ENCODE assay signal across 8 cellular contexts in the genomic region with DNA sequence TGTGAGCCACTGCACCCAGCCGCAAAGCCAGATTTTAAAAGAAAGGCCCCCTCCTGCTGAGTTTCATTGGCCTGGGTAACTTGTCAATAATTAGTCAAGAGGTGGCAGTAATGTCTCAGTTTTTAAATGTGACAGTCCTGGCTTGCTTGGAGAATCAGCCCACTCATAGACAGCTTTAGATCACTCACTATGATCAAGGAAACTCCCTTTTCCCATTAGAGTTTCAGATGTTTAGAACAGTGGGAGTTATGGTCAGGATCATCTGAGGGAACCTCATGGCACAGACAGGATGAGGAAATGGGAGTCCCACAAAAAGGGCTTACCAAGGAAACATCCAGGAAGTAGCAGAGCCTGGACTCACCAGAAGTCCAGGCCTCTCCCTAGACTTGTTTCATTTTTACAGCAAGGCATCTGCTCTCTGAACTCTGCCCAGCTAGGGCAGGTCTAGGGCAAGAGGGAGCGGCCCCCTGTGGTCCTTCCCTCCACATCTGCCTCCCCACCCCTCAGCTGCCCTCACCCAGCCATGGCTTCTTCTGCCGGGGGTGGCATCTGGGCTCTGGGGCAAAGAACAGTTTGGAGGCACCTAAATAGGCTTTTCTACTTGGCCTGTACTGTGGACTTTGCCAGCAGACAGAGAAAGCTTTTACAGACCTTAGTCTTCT. TPM values are rescaled to one million over a fixed set of nuclear protein-coding genes. Genes with fewer than 3 reads are reported as not detected.
DNase-seq lines count a peak whose midpoint lies in the region; ATAC-seq lines count a peak whose summit lies in the region.

No MANE protein-coding gene starts in this region.

- no peaks in the 10 kb centered on the region for H3K9me3 Mint-ChIP-seq in activated CD8-positive, alpha-beta memory T cell treated with anti-CD3 and anti-CD28 coated beads, Interleukin-2, amount 10 ng/mL, durations not matched to agents 7 days and 5 days (ENCODE audit: low read depth)

- H3K27ac Mint-ChIP-seq in activated CD8-positive, alpha-beta memory T cell treated with anti-CD3 and anti-CD28 coated beads, Interleukin-2, amount 10 ng/mL, durations not matched to agents 7 days and 5 days, result no peak overlapping the region

- H3K27ac ChIP-seq in SK-N-MC, result 0 out of 2 replicates have a peak overlapping the region, but pooled peaks have one; percentile 0

- peaks cover 1% of the 10 kb centered on the region for H3K4me1 Mint-ChIP-seq in activated CD8-positive, alpha-beta memory T cell treated with anti-CD3 and anti-CD28 coated beads, Interleukin-2, amount 10 ng/mL, durations not matched to agents 7 days and 5 days

- H3K36me3 ChIP-seq in SK-N-MC (ENCODE audit: insufficient read depth, low read length), result no peaks in the 10 kb centered on the region

- peak; percentile 65 for ATAC-seq in activated CD8-positive, alpha-beta memory T cell treated with anti-CD3 and anti-CD28 coated beads, Interleukin-2, amount 10 ng/mL, durations not matched to agents 7 days and 5 days
- ATAC-seq in HG02852 (IDR thresholded peaks at IDR 0.05; ENCODE audit: unreplicated experiment) (no peak), GM21515 (IDR thresholded peaks at IDR 0.05; ENCODE audit: unreplicated experiment) (no peak)

- H3K4me3 ChIP-seq in SK-N-MC, result no peak overlapping the region

- H3K9me3 ChIP-seq in SK-N-MC (ENCODE audit: low read depth, low read length), result no peaks in the 10 kb centered on the region

- CTCF ChIA-PET in activated CD8-positive, alpha-beta memory T cell treated with anti-CD3 and anti-CD28 coated beads, Interleukin-2, amount 10 ng/mL, durations not matched to agents 7 days and 5 days (lab: Charles Lee), result interaction anchor here (0.9 to 2.7 kb wide), 5 partner anchors 32 to 256 kb away, joined by 3 to 11 read pairs (median 3); no protein-coding TSS in a partner anchor

- DNase-seq in activated CD8-positive, alpha-beta memory T cell treated with anti-CD3 and anti-CD28 coated beads, Interleukin-2, amount 10 ng/mL, durations not matched to agents 7 days and 5 days, result no peak
- DNase-seq in activated CD8-positive, alpha-beta memory T cell treated with anti-CD3 and anti-CD28 coated beads for 24 hours, result no peak
- DNase-seq in HT1080 (ENCODE audit: low read depth) (peak; percentile 65), SK-N-MC (ENCODE audit: low read depth, low spot score) (peak; percentile 26), fibroblast of the conjunctiva (ENCODE audit: low read depth) (peak; percentile 39), retina (peak; percentile 15)

- H3K4me3 Mint-ChIP-seq in activated CD8-positive, alpha-beta memory T cell treated with anti-CD3 and anti-CD28 coated beads, Interleukin-2, amount 10 ng/mL, durations not matched to agents 7 days and 5 days, result no peak overlapping the region

- no peaks in the 10 kb centered on the region for H3K27me3 Mint-ChIP-seq in activated CD8-positive, alpha-beta memory T cell treated with anti-CD3 and anti-CD28 coated beads, Interleukin-2, amount 10 ng/mL, durations not matched to agents 7 days and 5 days

- no peak overlapping the region for H3K9ac ChIP-seq in SK-N-MC (ENCODE audit: insufficient read length)

- H3K36me3 Mint-ChIP-seq in activated CD8-positive, alpha-beta memory T cell treated with anti-CD3 and anti-CD28 coated beads, Interleukin-2, amount 10 ng/mL, durations not matched to agents 7 days and 5 days, result no peaks in the 10 kb centered on the region

RNA-seq across cellular contexts. Expression of gene BCL2L14, which starts 11.2 kb away (rescaled TPM):
- 10 to 100 TPM in 1 of 2 experiments, 1 to 10 TPM in 1; 3.3 to 12.2 TPM for total RNA-seq in activated CD8-positive, alpha-beta memory T cell treated with anti-CD3 and anti-CD28 coated beads, Interleukin-2, amount 10 ng/mL, durations not matched to agents 7 days and 5 days
- total RNA-seq in HT1080 (2014; rRNA removed; shearing (Covaris generic)), result not detected in 2 replicates
- polyA plus RNA-seq in HT1080 (2015; cell fraction: cytosol; rRNA removed), result not detected in 2 replicates
- polyA plus RNA-seq in HT1080 (2015; cell fraction: nucleus; rRNA removed), result not detected in 2 replicates

Comparison
In these comparisons a context has a peak if more than half of its experiments do, and no peak if none do; other contexts are left out.
1. DNase-seq: peak in HT1080 (single experiment), SK-N-MC (single experiment), fibroblast of the conjunctiva (single experiment) and retina (single experiment); none in activated CD8-positive, alpha-beta memory T cell treated with anti-CD3 and anti-CD28 coated beads, Interleukin-2, amount 10 ng/mL, durations not matched to agents 7 days and 5 days (single experiment) and activated CD8-positive, alpha-beta memory T cell treated with anti-CD3 and anti-CD28 coated beads for 24 hours (single experiment).